In genomic region chr1:116834605-116835004, GRCh38 we compare ENCODE assay signal across 16 cellular contexts.
DNase-seq lines count a peak whose midpoint lies in the region; FAIRE-seq and TF ChIP-seq lines count a peak whose summit lies in the region.
"Had no signal": no experiment of that assay in that cellular context is flagged by ENCODE, and none has a peak within 500 bp of the region (broad histone marks: within the 10 kb centered on the region; RNA-seq: fewer than 3 reads in every experiment).

No MANE protein-coding gene starts in this region.

- intact Hi-C loops in colonic mucosa (cut with DNase I) = no loop called here

- POLR2A ChIA-PET in H1 (lab: Charles Lee; ENCODE audit: partially characterized antibody) = no interaction called here

- H2AFZ ChIP-seq in H1 (ENCODE audit: low read length) = 0 out of 2 replicates have a peak overlapping the region, but pooled peaks have one; percentile 9

- H3K4me1 Mint-ChIP-seq in nephron = peaks cover 41% of the 10 kb centered on the region

- no peaks in the 10 kb centered on the region for H3K36me3 ChIP-seq in H1 (ENCODE audit: control insufficient read depth in 2 of 4, insufficient read depth in 4 of 4, low read length in 3 of 4)
- no peaks in the 10 kb centered on the region for H3K36me3 ChIP-seq in colonic mucosa
- H3K36me3 ChIP-seq in H7 (replicated peaks; ENCODE audit: control insufficient read depth, insufficient read depth, low read length) = no peaks in the 10 kb centered on the region
- H3K36me3 ChIP-seq: BE2C had no signal

- 0 out of 2 replicates have a peak overlapping the region, but pooled peaks have one; percentile 75 for H2BK15ac ChIP-seq in H1 (ENCODE audit: low read length)

- no peak overlapping the region for H3K18ac ChIP-seq in H1 (ENCODE audit: extremely low read depth, low read length)

- TF ChIP-seq CTCF in GM12865 (IDR thresholded peaks at IDR 0.05; ENCODE audit: insufficient read depth, low read depth, low read length, missing control alignments) = no peak
- no peak for TF ChIP-seq CTCF in H1 (IDR thresholded peaks at IDR 0.05; ENCODE audit: control extremely low read depth in 1 of 3, insufficient read depth in 1 of 3, low read depth in 1 of 3, low read length in 3 of 3)
- no peak for TF ChIP-seq CTCF in nephron (IDR thresholded peaks at IDR 0.05; ENCODE audit: unreplicated experiment in 3 of 3)
- TF ChIP-seq CTCF in colonic mucosa (IDR thresholded peaks at IDR 0.05) = no peak

- peaks cover 0 to 2% of the 10 kb centered on the region in 2 experiments; a peak in 2 of 4 replicates for H3K9me3 ChIP-seq in H1 (ENCODE audit: insufficient read depth in 2 of 2, low read depth in 1 of 2, low read length in 1 of 2)
- no peaks in the 10 kb centered on the region for H3K9me3 ChIP-seq in colonic mucosa
- H3K9me3 ChIP-seq: BE2C had no signal

- peaks cover 3 to 30% (median 11%) of the 10 kb centered on the region in 4 experiments for H3K4me1 ChIP-seq in H1 (replicated peaks in 1 of 4; ENCODE audit: control insufficient read depth in 3 of 4, insufficient read depth in 4 of 4, low read length in 3 of 4)
- H3K4me1 ChIP-seq in colonic mucosa = no peaks in the 10 kb centered on the region
- H3K4me1 ChIP-seq: BE2C had no signal

- CTCF ChIA-PET in H1 (lab: Charles Lee; ENCODE audit: partially characterized antibody) = interaction anchor here (1.1 to 1.6 kb wide), 3 partner anchors 19 to 70 kb away, joined by 3 to 6 read pairs (median 5); no protein-coding TSS in a partner anchor

- no peak overlapping the region for H4K5ac ChIP-seq in H1 (ENCODE audit: insufficient read length, low read depth, low read length)

- peak overlapping the region; percentile 71; the same call in 1 of the 2 replicates for H2BK12ac ChIP-seq in H1 (ENCODE audit: low read depth, low read length)

- no peak overlapping the region for H3K56ac ChIP-seq in H1 (replicated peaks; ENCODE audit: insufficient read length, low read depth, low read length)

- no peak for TF ChIP-seq RAD21 in H1 (IDR thresholded peaks at IDR 0.05 in 1 of 2, conservative IDR thresholded peaks at IDR 0.05 in 1 of 2; ENCODE audit: low read depth in 2 of 2, low read length in 2 of 2)

- no peaks in the 10 kb centered on the region for H3K79me2 ChIP-seq in H1 (ENCODE audit: control insufficient read depth in 1 of 2, insufficient read depth in 2 of 2, low read length in 2 of 2)

- H2BK5ac ChIP-seq in H1 (ENCODE audit: low read depth, low read length) = no peak overlapping the region

- H2BK20ac ChIP-seq in H1 (ENCODE audit: low read length) = peak overlapping the region; percentile 82; the same call in 1 of the 2 replicates

- peaks cover 11% of the 10 kb centered on the region for H3K36me3 Mint-ChIP-seq in nephron (ENCODE audit: low read depth)

- no peaks in the 10 kb centered on the region for H4K20me1 ChIP-seq in H1 (replicated peaks in 1 of 2; ENCODE audit: control insufficient read depth in 1 of 2, insufficient read depth in 2 of 2, low read length in 2 of 2)

- H2AK5ac ChIP-seq in H1 (ENCODE audit: low read depth, low read length) = no peak overlapping the region

- WGBS in H1 (ENCODE audit: extremely low coverage in 1 of 2, insufficient coverage in 1 of 2, insufficient read length in 1 of 2, insufficient replicate concordance in 2 of 2, low coverage in 1 of 2, low lambda C conversion rate in 2 of 2, missing lambda C conversion rate in 1 of 2), 2 experiments = 79% methylated on average over 2 of the region's 2 CpGs; no CpG with 5 or more reads in 1 of the 2 experiments

- peak overlapping the region in 2 of 3 experiments; percentile 3 to 58 for H3K27ac Mint-ChIP-seq in nephron

- no peak overlapping the region for H3K23ac ChIP-seq in H1 (ENCODE audit: insufficient read length)

- H3K27me3 Mint-ChIP-seq in nephron (ENCODE audit: low read depth) = peaks cover 4% of the 10 kb centered on the region

- H4K8ac ChIP-seq in H1 (ENCODE audit: extremely low read depth, insufficient read depth, low read length) = no peak overlapping the region; the same call in 1 of the 2 replicates

- H3K4me3 Mint-ChIP-seq in nephron = no peak overlapping the region
- H3K4me3 Mint-ChIP-seq: CD8-positive, alpha-beta memory T cell had no signal

- peak; percentile 37 for DNase-seq in GM12865 (ENCODE audit: low read depth)
- peak; percentile 34 for DNase-seq in LHCN-M2 (ENCODE audit: low read depth)
- DNase-seq in H1 (ENCODE audit: low read depth in 1 of 2, low spot score in 2 of 2) = no peak
- DNase-seq in NCI-H1105 treated with DMSO at 0.1 percent for 48 hours (lab: John Stamatoyannopoulos, UW) = no peak
- DNase-seq in colonic mucosa = no peak
- DNase-seq in H7 = no peak
- DNase-seq in inferior parietal cortex (ENCODE audit: extremely low spot score) = no peak
- DNase-seq: BE2C; CD8-positive, alpha-beta memory T cell; NCI-H1694; NCI-H345; NCI-H526 treated with DMSO at 0.1 percent for 48 hours; PC-3 had no signal

- H3K4ac ChIP-seq in H1 (replicated peaks; ENCODE audit: insufficient read length, low read depth, low read length) = no peak overlapping the region

- no peak overlapping the region for H3K27ac ChIP-seq in H1 (ENCODE audit: low read depth, low read length)
- no peak overlapping the region for H3K27ac ChIP-seq in colonic mucosa
- H3K27ac ChIP-seq: SK-N-MC had no signal

- H3K23me2 ChIP-seq in H1 (ENCODE audit: low read depth, low read length) = no peaks in the 10 kb centered on the region; the same call in 1 of the 2 replicates

- H3K79me1 ChIP-seq in H1 (ENCODE audit: low read depth, low read length) = no peaks in the 10 kb centered on the region

- no peak for FAIRE-seq in H1 (lab: Jason Lieb, UNC)
- FAIRE-seq: H54 had no signal

- H3K4me2 ChIP-seq in H1 (ENCODE audit: insufficient read depth in 1 of 2, low read depth in 2 of 2, low read length in 2 of 2) = no peak overlapping the region

- H3K4me3 ChIP-seq in GM12865 (ENCODE audit: low read depth, low read length) (no peak overlapping the region), H1 (ENCODE audit: extremely low read depth in 1 of 4, insufficient read depth in 2 of 4, low read depth in 3 of 4, low read length in 4 of 4) (no peak overlapping the region), colonic mucosa (no peak overlapping the region), H7 (ENCODE audit: insufficient read depth, low read depth, low read length) (no peak overlapping the region)
- H3K4me3 ChIP-seq: SK-N-MC had no signal

- TF ChIP-seq EP300 in H1 (IDR thresholded peaks at IDR 0.05; ENCODE audit: borderline replicate concordance in 1 of 2, low read depth in 2 of 2, low read length in 2 of 2) = no peak

- H4K91ac ChIP-seq in H1 (replicated peaks; ENCODE audit: insufficient read length, low read length) = peak overlapping the region; percentile 49

- H3K14ac ChIP-seq in H1 (ENCODE audit: insufficient read length) = no peak overlapping the region

- H3K9ac ChIP-seq in H1 (replicated peaks in 1 of 4; ENCODE audit: extremely low read depth in 1 of 4, low read depth in 3 of 4, low read length in 3 of 4) = no peak overlapping the region
- no peak overlapping the region for H3K9ac ChIP-seq in colonic mucosa (ENCODE audit: low read depth in 2 of 2, low read length in 2 of 2)

- peak overlapping the region; percentile 50 for H2BK120ac ChIP-seq in H1 (replicated peaks; ENCODE audit: low read depth, low read length)

- no peaks in the 10 kb centered on the region for H3K27me3 ChIP-seq in H1 (replicated peaks in 1 of 4; ENCODE audit: control insufficient read depth in 3 of 4, extremely low read depth in 1 of 4, insufficient read depth in 3 of 4, low read length in 3 of 4)
- H3K27me3 ChIP-seq in colonic mucosa = no peaks in the 10 kb centered on the region
- H3K27me3 ChIP-seq in H7 (ENCODE audit: control insufficient read depth, insufficient read depth, low read length) = no peaks in the 10 kb centered on the region; the same call in 1 of the 2 replicates
- H3K27me3 ChIP-seq: BE2C had no signal

- TF ChIP-seq POLR2A in H1 (IDR thresholded peaks at IDR 0.05; ENCODE audit: control extremely low read depth in 1 of 2, low read depth in 2 of 2, low read length in 2 of 2) = no peak

- peaks cover 14% of the 10 kb centered on the region for H3K9me3 Mint-ChIP-seq in nephron

TF ChIP-seq in H1, 55 proteins besides CTCF, POLR2A, EP300 and RAD21:
- TF ChIP-seq SUZ12 (IDR thresholded peaks at IDR 0.05; ENCODE audit: low read length) = no peak
- TF ChIP-seq KDM5A (IDR thresholded peaks at IDR 0.05; ENCODE audit: low read length) = no peak
TF ChIP-seq in H1: peak in this region for 0.

Comparison
In these comparisons a context has a peak if more than half of its experiments do, and no peak if none do; other contexts are left out.
1. DNase-seq: peak in GM12865 (single experiment) and LHCN-M2 (single experiment); none in H1 (0 of 2), NCI-H1105 treated with DMSO at 0.1 percent for 48 hours (single experiment), colonic mucosa (single experiment), H7 (single experiment) and inferior parietal cortex (single experiment).